7 cellular contexts compared by ENCODE assay signal in the genomic region with DNA sequence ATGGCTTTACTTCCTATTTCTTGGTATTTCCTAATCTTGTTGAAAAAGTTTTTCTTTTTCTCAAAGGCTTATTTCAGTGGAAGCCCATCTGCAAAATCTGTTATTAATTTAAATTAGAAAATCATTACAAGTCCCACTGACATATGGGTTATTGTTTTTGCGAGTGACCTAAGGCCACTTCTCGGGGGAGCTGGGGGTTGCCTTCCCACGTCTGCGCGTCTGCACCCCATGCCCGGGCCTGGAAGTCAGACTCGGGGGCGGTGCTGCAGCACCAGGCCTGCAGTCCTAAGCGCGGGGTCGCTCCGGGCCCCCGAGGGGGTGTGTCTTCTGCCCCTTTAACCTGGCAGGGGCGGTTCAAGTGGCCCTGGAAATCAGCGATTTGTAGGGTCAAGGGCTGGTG. TPM values are rescaled to one million over a fixed set of nuclear protein-coding genes. Genes with fewer than 3 reads are reported as not detected.
DNase-seq lines count a peak whose midpoint lies in the region; ATAC-seq and TF ChIP-seq lines count a peak whose summit lies in the region.
"Not testable (repeated sequence)": the region's sequence is repeated elsewhere in the genome, so short reads cannot be mapped to it uniquely, and the experiment has no call there.

No MANE protein-coding gene starts in this region.

- H3K9me3 ChIP-seq in HEK293 (ENCODE audit: control insufficient read depth, insufficient read depth, low read depth, low read length); mammary epithelial cell (replicated peaks; ENCODE audit: insufficient read depth, low read length); right cardiac atrium (ENCODE audit: control insufficient read depth, low read length): not testable (repeated sequence)

- not testable (repeated sequence) for H4K20me1 ChIP-seq in mammary epithelial cell (ENCODE audit: insufficient read depth, low read length)

- H3K27ac ChIP-seq in HEK293 (ENCODE audit: extremely low read depth, low read depth, low read length); mammary epithelial cell (ENCODE audit: insufficient read depth, low read depth, low read length); right cardiac atrium (ENCODE audit: low read length): not testable (repeated sequence)

- ATAC-seq in GM18867 (IDR thresholded peaks at IDR 0.05; ENCODE audit: unreplicated experiment) = peak; percentile 17
- ATAC-seq in HG03521 (IDR thresholded peaks at IDR 0.05; ENCODE audit: unreplicated experiment) = peak; percentile 11
- peak in 1 of 2 donors; percentile 17 for ATAC-seq in right cardiac atrium

- peak; percentile 0 for DNase-seq in SK-N-DZ (ENCODE audit: low spot score)
- DNase-seq in mammary epithelial cell; retinal pigment epithelial cell (ENCODE audit: low read depth): not testable (repeated sequence)
- DNase-seq in right cardiac atrium = peak in 1 of 3 donors; percentile 30

- in situ Hi-C loops in mammary epithelial cell (cut with MboI; ENCODE audit: low sequenced_read_pairs in 2 of 2) = not testable (repeated sequence)

- WGBS in mammary epithelial cell (ENCODE audit: low coverage, missing lambda C conversion rate) = 19% methylated on average over 3 of the region's 15 CpGs
- 4% methylated on average over 6 of the region's 15 CpGs for WGBS in right cardiac atrium

- POLR2A ChIA-PET in HEK293 (lab: Yijun Ruan, JAX) = not testable (repeated sequence)

- peak overlapping the region; percentile 64 for H2AFZ ChIP-seq in mammary epithelial cell (ENCODE audit: low read depth, low read length)

- H3K27me3 ChIP-seq in mammary epithelial cell (ENCODE audit: insufficient read depth, low read length); right cardiac atrium (ENCODE audit: control insufficient read depth, insufficient read depth): not testable (repeated sequence)

- H3K79me2 ChIP-seq in mammary epithelial cell (ENCODE audit: insufficient read depth, low read length) = not testable (repeated sequence)

- H3K4me1 ChIP-seq in HEK293 (ENCODE audit: control insufficient read depth, insufficient read depth, low read length); mammary epithelial cell (ENCODE audit: insufficient read depth, low read length); right cardiac atrium (ENCODE audit: control insufficient read depth, insufficient read depth, low read length): not testable (repeated sequence)

- not testable (repeated sequence) for TF ChIP-seq CTCF in HEK293 (tag by site-specific recombination; IDR thresholded peaks at IDR 0.05); mammary epithelial cell (conservative IDR thresholded peaks at IDR 0.05 in 1 of 2, IDR thresholded peaks at IDR 0.05 in 1 of 2; ENCODE audit: extremely low read depth in 1 of 2, insufficient read depth in 1 of 2, low read depth in 1 of 2, low read length in 2 of 2); retinal pigment epithelial cell (conservative IDR thresholded peaks at IDR 0.05; ENCODE audit: low read depth, low read length)

- CTCF ChIA-PET in HEK293 (lab: Yijun Ruan, JAX); mammary epithelial cell (lab: Charles Lee; ENCODE audit: low non-redundant PET): not testable (repeated sequence)

- intact Hi-C loops in mammary epithelial cell (cut with micrococcal nuclease); right cardiac atrium (cut with DNase I): not testable (repeated sequence)

- H3K9ac ChIP-seq in mammary epithelial cell (ENCODE audit: insufficient read depth, low read length) = not testable (repeated sequence)

- H3K4me2 ChIP-seq in mammary epithelial cell (ENCODE audit: insufficient read depth, low read depth, low read length) = peak overlapping the region; percentile 60

- dilution Hi-C loops in mammary epithelial cell (cut with HindIII; ENCODE audit: low sequenced_read_pairs) = not testable (repeated sequence)

- not testable (repeated sequence) for H3K36me3 ChIP-seq in HEK293 (ENCODE audit: control insufficient read depth in 2 of 2, insufficient read depth in 1 of 2, low read length in 2 of 2); mammary epithelial cell (ENCODE audit: insufficient read depth, low read length)

- H3K4me3 ChIP-seq in HEK293 (ENCODE audit: low read depth, low read length) (peak overlapping the region; percentile 51; the same call in 1 of the 2 replicates), mammary epithelial cell (replicated peaks in 1 of 3; ENCODE audit: insufficient read depth in 1 of 3, low read depth in 2 of 3, low read length in 3 of 3) (peak overlapping the region in 2 of 3 experiments; percentile 19 to 32), right cardiac atrium (ENCODE audit: low read length) (peak overlapping the region; percentile 64), retinal pigment epithelial cell (ENCODE audit: low read length) (peak overlapping the region; percentile 39)

- not testable (repeated sequence) for BruUV-seq in mammary epithelial cell (replicated peaks; lab: Mats Ljungman, UMichigan)

RNA-seq across cellular contexts. Expression of gene NBPF8, which starts 0.4 kb away (rescaled TPM):
- polyA plus RNA-seq in SK-N-DZ (2014; cell fraction: cytosol; rRNA removed) = 13.5 and 13.7 TPM in 2 replicates
- polyA plus RNA-seq in SK-N-DZ (2014; cell fraction: nucleus; rRNA removed) = 62.6 and 79.6 TPM in 2 replicates
- total RNA-seq in mammary epithelial cell (10 to 100 TPM; 10.3 to 16.8 TPM), right cardiac atrium (1 to 10 TPM; 1.9 to 4.3 (median 3.0) TPM)
- polyA plus RNA-seq in mammary epithelial cell (12.6 TPM), right cardiac atrium (3.9 TPM)
- 7.2 TPM for polyA minus RNA-seq in mammary epithelial cell
